ENCODE assay signal across 20 cellular contexts in genomic region chr4:61385302-61385701, GRCh38.
"Had no signal": no experiment of that assay in that cellular context is flagged by ENCODE, and none has a peak within 500 bp of the region (broad histone marks: within the 10 kb centered on the region; RNA-seq: fewer than 3 reads in every experiment).

No MANE protein-coding gene starts in this region.

- H3K4me1 ChIP-seq: adrenal gland, ascending aorta had no signal

- H3K27me3 ChIP-seq: adrenal gland, ascending aorta had no signal

- ATAC-seq: T-helper 17 cell, WTC11 had no signal

- DNase-seq: activated CD4-positive, alpha-beta memory T cell treated with anti-CD3 and anti-CD28 coated beads, Interleukin-2, amount 10 ng/mL, durations not matched to agents 7 days and 5 days; activated CD4-positive, alpha-beta T cell treated with anti-CD3 and anti-CD28 coated beads, Interleukin-2, amount 10 ng/mL, durations not matched to agents 24 days and 14 days; activated CD4-positive, CD25-positive, alpha-beta regulatory T cell treated with anti-CD3 and anti-CD28 coated beads, Interleukin-2, amount 50 U/mL, for 72 hours; activated CD8-positive, alpha-beta memory T cell treated with anti-CD3 and anti-CD28 coated beads, Interleukin-2, amount 50 U/mL, for 4 hours; activated naive CD4-positive, alpha-beta T cell treated with anti-CD3 and anti-CD28 coated beads, Interleukin-2, amount 50 U/mL, for 16 hours; activated naive CD8-positive, alpha-beta T cell treated with anti-CD3 and anti-CD28 coated beads, Interleukin-2, amount 10 ng/mL, durations not matched to agents 7 days and 5 days; activated T-cell treated with anti-CD3 and anti-CD28 coated beads, Interleukin-2, amount 50 U/mL, for 1 hour; adrenal gland; MM.1S; NCI-H1105 treated with DMSO at 0.1 percent for 48 hours; NCI-H1436 treated with DMSO at 0.1 percent for 48 hours; NCI-H187 treated with DMSO at 0.1 percent for 48 hours; NCI-H2081 treated with DMSO at 0.1 percent for 48 hours; NCI-H446; NCI-H524; SHP77 treated with DMSO at 0.1 percent for 48 hours; T-helper 17 cell; T-helper 9 cell had no signal

- H3K4me3 ChIP-seq: adrenal gland, ascending aorta had no signal

- H3K9me3 ChIP-seq: adrenal gland, ascending aorta had no signal

- H3K36me3 ChIP-seq: adrenal gland, ascending aorta had no signal

- H3K27ac ChIP-seq: adrenal gland, ascending aorta had no signal
